In genomic region chr6:49515485-49516146, GRCh38 we compare ENCODE assay signal across 34 cellular contexts. TPM values are rescaled to one million over a fixed set of nuclear protein-coding genes. Genes with fewer than 3 reads are reported as not detected.
"Had no signal": no experiment of that assay in that cellular context is flagged by ENCODE, and none has a peak within 500 bp of the region (broad histone marks: within the 10 kb centered on the region; RNA-seq: fewer than 3 reads in every experiment).

No MANE protein-coding gene starts in this region.

- H3K4me1 ChIP-seq: heart left ventricle, parathyroid adenoma, psoas muscle, spleen, testis, tibial nerve, upper lobe of right lung had no signal

- ATAC-seq: heart left ventricle; naive thymus-derived CD4-positive, alpha-beta T cell; psoas muscle; sciatic nerve; stimulated activated naive B cell treated with anti-CD40 and anti-IgM and Interleukin-4, amounts not matched to agents 10 μg/mL and 1 μg/mL and 100 μg/mL, for 72 hours; stimulated activated naive CD8-positive, alpha-beta T cell treated with anti-CD3 and anti-CD28 coated beads, Interleukin-15, amount 100 ng/mL, for 72 hours; upper lobe of right lung had no signal

- H2AFZ ChIP-seq: parathyroid adenoma had no signal

- H3K27ac ChIP-seq: heart left ventricle, parathyroid adenoma, psoas muscle, spleen, testis, tibial nerve, upper lobe of right lung had no signal

- H3K9ac ChIP-seq: parathyroid adenoma had no signal

- DNase-seq: dermis blood vessel endothelial cell; effector CD4-positive, alpha-beta T cell; endodermal cell; heart left ventricle; hypothalamus; kidney glomerular epithelial cell; naive thymus-derived CD4-positive, alpha-beta T cell; nephron progenitor cell; psoas muscle; retina; spleen; stimulated activated CD4-positive, alpha-beta T cell treated with anti-CD3 and anti-CD28 coated beads, Interleukin-15, amount 100 ng/mL, for 24 hours; stimulated activated CD4-positive, alpha-beta T cell treated with anti-CD3 and anti-CD28 coated beads, Interleukin-1b, Interleukin-23, amount 100 ng/mL, for 48 hours; stimulated activated CD4-positive, alpha-beta T cell treated with anti-CD3 and anti-CD28 coated beads, Interleukin-4, amount 100 ng/mL, for 4 hours; stimulated activated naive B cell treated with anti-CD40 and anti-IgM and Interleukin-4, amounts not matched to agents 10 μg/mL and 1 μg/mL and 100 μg/mL, for 72 hours; stimulated activated naive CD8-positive, alpha-beta T cell treated with anti-CD3 and anti-CD28 coated beads, Interleukin-15, amount 100 ng/mL, for 72 hours; testis; upper lobe of right lung had no signal

- H3K36me3 ChIP-seq: heart left ventricle, spleen, tibial nerve, upper lobe of right lung had no signal

- FAIRE-seq: colon, endothelial cell of umbilical vein, frontal cortex, islet of Langerhans had no signal

- H3K79me2 ChIP-seq: parathyroid adenoma had no signal

- H3K9me3 ChIP-seq: heart left ventricle, psoas muscle, spleen, testis, tibial nerve, upper lobe of right lung had no signal

- H3K27me3 ChIP-seq: testis, tibial nerve, upper lobe of right lung had no signal

- H3K4me3 ChIP-seq: heart left ventricle, psoas muscle, spleen, testis, tibial nerve, upper lobe of right lung had no signal

RNA-seq across cellular contexts. Expression of gene GLYATL3, which starts 15.9 kb away (rescaled TPM):
- total RNA-seq: dermis blood vessel endothelial cell; endodermal cell; endothelial cell of umbilical vein; frontal cortex; glomerular endothelial cell; heart left ventricle; liver; lung microvascular endothelial cell; mesenteric fat pad; mononuclear cell; naive thymus-derived CD4-positive, alpha-beta T cell; omental fat pad; psoas muscle; sciatic nerve; skeletal muscle tissue; spleen; subcutaneous adipose tissue; testis; tibial nerve; upper lobe of right lung had no signal
- polyA plus RNA-seq: endothelial cell of umbilical vein; esophagus; heart left ventricle; naive thymus-derived CD4-positive, alpha-beta T cell; psoas muscle; spleen had no signal

RNA-seq across cellular contexts. Expression of gene C6orf141, which starts 34.9 kb away (rescaled TPM):
- total RNA-seq: spleen had no signal
- polyA plus RNA-seq: naive thymus-derived CD4-positive, alpha-beta T cell had no signal
